In the genomic region with DNA sequence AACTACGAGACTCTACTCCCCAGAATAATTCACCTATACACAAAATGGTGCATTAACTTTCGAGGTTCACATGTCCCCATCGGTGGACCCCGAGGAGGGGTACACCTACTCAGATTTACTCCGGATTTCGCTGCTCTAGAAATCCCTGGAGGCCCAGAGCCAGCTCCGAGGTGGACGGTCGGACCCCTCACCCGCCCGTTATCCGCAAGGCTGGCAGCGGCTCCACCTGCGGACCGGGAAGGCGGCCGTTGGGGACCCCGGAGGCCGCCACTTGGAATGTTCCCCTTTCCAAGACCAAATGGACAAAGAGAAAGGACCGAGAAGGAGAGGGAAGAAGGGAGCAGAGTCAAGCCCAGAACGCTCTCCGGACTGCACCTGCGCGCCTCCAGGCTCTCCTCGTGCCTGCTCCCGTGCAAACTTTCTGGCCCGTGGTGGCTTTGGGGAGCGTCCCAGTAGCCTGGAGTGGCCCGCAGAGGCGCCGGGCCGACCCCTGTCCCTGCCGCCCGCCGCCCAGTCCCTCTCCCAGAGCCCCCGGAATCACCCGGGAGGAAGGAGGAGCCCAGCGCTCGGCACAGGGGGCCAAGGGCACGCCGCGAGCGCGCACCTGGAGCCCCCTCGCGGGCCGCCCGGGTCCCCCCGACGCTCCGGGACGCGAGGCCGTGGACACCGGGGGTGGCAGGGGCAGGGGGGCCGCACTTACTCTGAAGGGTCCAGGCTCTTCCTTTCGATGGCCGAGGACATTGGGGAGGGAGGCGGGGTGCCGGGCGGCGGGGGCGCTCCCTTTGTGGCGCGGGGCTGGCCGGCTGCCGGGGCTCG, we compare ENCODE assay signal across 8 cellular contexts. TPM values are rescaled to one million over a fixed set of nuclear protein-coding genes. Genes with fewer than 3 reads are reported as not detected.
DNase-seq lines count a peak whose midpoint lies in the region; ATAC-seq, FAIRE-seq and TF ChIP-seq lines count a peak whose summit lies in the region.

No MANE protein-coding gene starts in this region.

- peaks cover 98% of the 10 kb centered on the region for H3K79me2 ChIP-seq in K562 (ENCODE audit: control insufficient read depth, insufficient read depth, low read length)

- H3K4me3 Mint-ChIP-seq in CD4-positive, CD25-positive, alpha-beta regulatory T cell = peak overlapping the region; percentile 8 to 75 (median 65)

- peaks cover 82% of the 10 kb centered on the region for H3K27me3 Mint-ChIP-seq in CD4-positive, CD25-positive, alpha-beta regulatory T cell

- H3K27ac Mint-ChIP-seq in CD4-positive, CD25-positive, alpha-beta regulatory T cell = no peak overlapping the region

- peak overlapping the region; percentile 94 for H3K4me2 ChIP-seq in K562 (ENCODE audit: insufficient read depth, low read length)

- H3K9me3 ChIP-seq in CD4-positive, CD25-positive, alpha-beta regulatory T cell (ENCODE audit: control insufficient read depth in 2 of 2, low read length in 2 of 2) = no peaks in the 10 kb centered on the region
- H3K9me3 ChIP-seq in HAP-1 (no peaks in the 10 kb centered on the region), K562 (replicated peaks; ENCODE audit: control insufficient read depth, insufficient read depth, low read depth, low read length) (no peaks in the 10 kb centered on the region), transverse colon (no peaks in the 10 kb centered on the region)

- intact Hi-C loops in K562 (cut with micrococcal nuclease) (no loop called here), lower leg skin (cut with DNase I; ENCODE audit: low total_unique reads) (no loop called here), transverse colon (cut with DNase I; ENCODE audit: low total_unique reads) (loop anchor here (5.0 kb wide), 1 partner anchor 198 kb away; no protein-coding TSS in a partner anchor)

- no peak for ATAC-seq in CD4-positive, CD25-positive, alpha-beta regulatory T cell (ENCODE audit: low read depth in 2 of 2)
- ATAC-seq in K562 (peak; percentile 46), GM18517 (IDR thresholded peaks at IDR 0.05; ENCODE audit: unreplicated experiment) (no peak)

- H3K4me3 ChIP-seq in CD4-positive, CD25-positive, alpha-beta regulatory T cell (ENCODE audit: low read depth, low read length) = no peak overlapping the region
- H3K4me3 ChIP-seq in HAP-1 (peak overlapping the region; percentile 19), K562 (peak overlapping the region; percentile 75), lower leg skin (ENCODE audit: low read depth, poor library complexity, severe bottlenecking) (peak overlapping the region; percentile 79), transverse colon (peak overlapping the region; percentile 16 to 61 (median 54))

- H2AFZ ChIP-seq in K562 (ENCODE audit: low read depth, low read length) = peak overlapping the region; percentile 59

- H3K27ac ChIP-seq in CD4-positive, CD25-positive, alpha-beta regulatory T cell (ENCODE audit: insufficient read depth, low read length, poor library complexity, severe bottlenecking) = no peak overlapping the region
- H3K27ac ChIP-seq in K562 (ENCODE audit: extremely low read depth, low read depth, low read length) (peak overlapping the region; percentile 75), transverse colon (peak overlapping the region; percentile 51 to 65 (median 58))

- H3K36me3 ChIP-seq in CD4-positive, CD25-positive, alpha-beta regulatory T cell (ENCODE audit: control insufficient read depth, insufficient read depth, low read length) = no peaks in the 10 kb centered on the region
- no peaks in the 10 kb centered on the region for H3K36me3 ChIP-seq in HAP-1 (replicated peaks)
- H3K36me3 ChIP-seq in K562 (ENCODE audit: control insufficient read depth, insufficient read depth, low read length) = peaks cover 45% of the 10 kb centered on the region
- H3K36me3 ChIP-seq in transverse colon = no peaks in the 10 kb centered on the region

- H3K27me3 ChIP-seq in CD4-positive, CD25-positive, alpha-beta regulatory T cell (ENCODE audit: control insufficient read depth, insufficient read depth, low read length) = peaks cover 49% of the 10 kb centered on the region
- peaks cover 47% of the 10 kb centered on the region for H3K27me3 ChIP-seq in HAP-1 (ENCODE audit: low read depth)
- no peaks in the 10 kb centered on the region for H3K27me3 ChIP-seq in K562 (ENCODE audit: control insufficient read depth in 2 of 2, insufficient read depth in 2 of 2, low read length in 2 of 2)
- peaks cover 70% of the 10 kb centered on the region for H3K27me3 ChIP-seq in transverse colon

- in situ Hi-C loops in HAP-1 (cut with MboI; ENCODE audit: low sequenced_read_pairs) = no loop called here
- in situ Hi-C loops in K562 (cut with MboI) = no loop called here
- in situ Hi-C loops in transverse colon (cut with MboI; ENCODE audit: low pct_ligation_motif_present in 1 of 4, low pct_unique_long_range_greater_than_20kb in 1 of 4, low sequenced_read_pairs in 3 of 4) = loop anchor here in 1 of 4 donors (25.0 kb wide), 1 partner anchor 493 kb away; a partner anchor contains a TSS

- no peak for TF ChIP-seq RAD21 in K562 (CRISPR knock-in tag; conservative IDR thresholded peaks at IDR 0.05 in 1 of 2, IDR thresholded peaks at IDR 0.05 in 1 of 2)

- POLR2A ChIA-PET in K562 (lab: Yijun Ruan, JAX) = interaction anchor here (0.6 to 4.5 kb wide), 16 partner anchors 9 to 630 kb away, joined by 3 to 26 read pairs (median 4); a partner anchor contains a TSS

- H3K4me1 Mint-ChIP-seq in CD4-positive, CD25-positive, alpha-beta regulatory T cell = peaks cover 0 to 19% (median 7%) of the 10 kb centered on the region in 4 donors

- WGBS in K562 (ENCODE audit: insufficient coverage, low coverage, missing lambda C conversion rate) = under 1% methylated on average over 53 of the region's 68 CpGs
- 5 to 12% methylated on average over 28 to 31 of the region's 68 CpGs for WGBS in lower leg skin, 2 donors
- WGBS in transverse colon (ENCODE audit: low coverage in 1 of 2), 2 donors = 7% methylated on average over 53 of the region's 68 CpGs; no CpG with 5 or more reads in 1 of the 2 donors

- H3K9me1 ChIP-seq in K562 (ENCODE audit: control insufficient read depth, insufficient read depth, low read length) = no peaks in the 10 kb centered on the region

- no peak for DNase-seq in CD4-positive, CD25-positive, alpha-beta regulatory T cell
- DNase-seq in HAP-1 (ENCODE audit: low spot score in 2 of 2) (no peak), K562 (ENCODE audit: extremely low read depth in 1 of 4, low spot score in 3 of 4) (peak in 3 of 4 experiments; percentile 47 to 68 (median 65)), lower leg skin (ENCODE audit: low spot score in 2 of 2) (peak in 1 of 2 donors; percentile 85), transverse colon (no peak), kidney tubule cell (ENCODE audit: low spot score) (no peak)
- DNase-seq in activated CD4-positive, alpha-beta T cell treated with anti-CD3 and anti-CD28 coated beads for 48 hours = no peak

- no peaks in the 10 kb centered on the region for H3K36me3 Mint-ChIP-seq in CD4-positive, CD25-positive, alpha-beta regulatory T cell

- TF ChIP-seq EP300 in K562 (IDR thresholded peaks at IDR 0.05; ENCODE audit: low read length) (no peak), transverse colon (IDR thresholded peaks at IDR 0.05; ENCODE audit: low read depth) (no peak)

- FAIRE-seq in K562 (lab: Jason Lieb, UNC) = no peak

- no TSS peak for BruUV-seq in K562 (replicated peaks; lab: Mats Ljungman, UMichigan)

- peak overlapping the region; percentile 86 to 92 for H3K9ac ChIP-seq in K562 (ENCODE audit: insufficient read depth in 1 of 2, low read depth in 2 of 2, low read length in 2 of 2)

- TF ChIP-seq POLR2A in K562 (conservative IDR thresholded peaks at IDR 0.05) (no peak), lower leg skin (IDR thresholded peaks at IDR 0.05) (no peak), transverse colon (IDR thresholded peaks at IDR 0.05) (no peak)

- peaks cover 13% of the 10 kb centered on the region for H3K4me1 ChIP-seq in CD4-positive, CD25-positive, alpha-beta regulatory T cell (ENCODE audit: control insufficient read depth, insufficient read depth, low read length, poor library complexity, severe bottlenecking)
- H3K4me1 ChIP-seq in HAP-1 (no peaks in the 10 kb centered on the region), K562 (replicated peaks in 1 of 2; ENCODE audit: control insufficient read depth in 2 of 2, insufficient read depth in 2 of 2, low read length in 2 of 2) (peaks cover 32 to 34% of the 10 kb centered on the region in 2 experiments), transverse colon (peaks cover 0 to 16% (median 14%) of the 10 kb centered on the region in 4 donors)

- H3K9me3 Mint-ChIP-seq in CD4-positive, CD25-positive, alpha-beta regulatory T cell = peaks cover 0 to under 1% (median 0%) of the 10 kb centered on the region in 7 donors

- TF ChIP-seq CTCF in K562 (IDR thresholded peaks at IDR 0.05 in 2 of 3, conservative IDR thresholded peaks at IDR 0.05 in 1 of 3; ENCODE audit: insufficient read depth in 2 of 3, low read depth in 1 of 3, low read length in 3 of 3) (no peak), lower leg skin (IDR thresholded peaks at IDR 0.05) (no peak), transverse colon (IDR thresholded peaks at IDR 0.05) (no peak)

- CTCF ChIA-PET in K562 (lab: Yijun Ruan, JAX; ENCODE audit: low intra/inter-chr PET ratio) = no interaction called here

- H4K20me1 ChIP-seq in K562 (replicated peaks; ENCODE audit: control insufficient read depth, insufficient read depth, low read length) = no peaks in the 10 kb centered on the region

RNA-seq across cellular contexts. Expression of a gene that starts 23.0 kb away (rescaled TPM):
- 1.9 TPM for total RNA-seq in CD4-positive, CD25-positive, alpha-beta regulatory T cell
- polyA plus RNA-seq in CD4-positive, CD25-positive, alpha-beta regulatory T cell = under 1 TPM in 1 of 4 donors, not detected in 3; 0.13 TPM
- total RNA-seq in K562 (2011; cell fraction: chromatin; rRNA removed; ENCODE audit: low replicate concordance) = 49.1 and 50.2 TPM in 2 replicates
- 42.2 and 44.7 TPM in 2 replicates for total RNA-seq in K562 (2011; cell fraction: nucleolus; rRNA removed)
- 44.7 and 67.3 TPM in 2 replicates for total RNA-seq in K562 (2011; cell fraction: nucleoplasm; rRNA removed)
- 93.1 and 104 TPM in 2 replicates for total RNA-seq in K562 (2014; rRNA removed)
- total RNA-seq in K562 (2014; rRNA removed; fragmentation: Illumina TruSeq; extraction: Trizol) = 85.1 and 96.3 TPM in 2 replicates
- total RNA-seq in K562 (2015; rRNA removed; fragmentation: Illumina TruSeq; extraction: Trizol) = 39.2 and 41.5 TPM in 2 replicates
- 87.3 and 96.2 TPM in 2 replicates for total RNA-seq in K562 (2021)
- 79.9 and 126 TPM in 2 replicates for polyA plus RNA-seq in K562 (2011; rRNA removed)
- 57.1 and 58.2 TPM in 2 replicates for polyA plus RNA-seq in K562 (2011; cell fraction: cytosol; rRNA removed)
- 75.1 and 102 TPM in 2 replicates for polyA plus RNA-seq in K562 (2011; cell fraction: nucleus; rRNA removed)
- polyA plus RNA-seq in K562 (2012) = 22.8 and 56.1 TPM in 2 replicates
- polyA plus RNA-seq in K562 (2014; fragmentation: Illumina TruSeq; extraction: Trizol) = 90.9 and 91.5 TPM in 2 replicates
- 10 to 100 TPM in 1 of 2 experiments, 1 to 10 TPM in 1; 6.9 to 19.6 TPM for polyA plus RNA-seq in K562 (2014; fragmentation: Nextera tagmentation; extraction: Ambion mirVana)
- 98.0 and 118 TPM in 2 replicates for polyA plus RNA-seq in K562 (2014; rRNA removed)
- polyA minus RNA-seq in K562 (2011; rRNA and poly(A)+ RNA removed) = 48.8 and 65.2 TPM in 2 replicates
- 20.9 and 37.0 TPM in 2 replicates for polyA minus RNA-seq in K562 (2011; cell fraction: cytosol; rRNA and poly(A)+ RNA removed)
- polyA minus RNA-seq in K562 (2011; cell fraction: nucleus; rRNA and poly(A)+ RNA removed) = 39.8 and 45.0 TPM in 2 replicates
- total RNA-seq in lower leg skin = 10 to 100 TPM in 2 of 4 donors, 1 to 10 TPM in 2; 2.2 to 15.6 (median 9.8) TPM
- 10 to 100 TPM in 1 of 4 donors, 1 to 10 TPM in 3; 1.4 to 18.0 (median 4.0) TPM for total RNA-seq in transverse colon

Comparison
In these comparisons a context has a peak if more than half of its experiments do, and no peak if none do; other contexts are left out.
1. DNase-seq: peak in K562 (3 of 4); none in CD4-positive, CD25-positive, alpha-beta regulatory T cell (0 of 3), HAP-1 (0 of 2), transverse colon (single experiment), kidney tubule cell (single experiment) and activated CD4-positive, alpha-beta T cell treated with anti-CD3 and anti-CD28 coated beads for 48 hours (single experiment).